ENCODE assay signal across 19 cellular contexts in genomic region chr19:37803250-37803854, GRCh38. TPM values are rescaled to one million over a fixed set of nuclear protein-coding genes. Genes with fewer than 3 reads are reported as not detected.
DNase-seq lines count a peak whose midpoint lies in the region; ATAC-seq, FAIRE-seq and TF ChIP-seq lines count a peak whose summit lies in the region.
"Had no signal": no experiment of that assay in that cellular context is flagged by ENCODE, and none has a peak within 500 bp of the region (broad histone marks: within the 10 kb centered on the region; RNA-seq: fewer than 3 reads in every experiment).

No MANE protein-coding gene starts in this region.

- no peak for TF ChIP-seq CTCF in mammary epithelial cell (conservative IDR thresholded peaks at IDR 0.05 in 1 of 2, IDR thresholded peaks at IDR 0.05 in 1 of 2; ENCODE audit: extremely low read depth in 1 of 2, insufficient read depth in 1 of 2, low read depth in 1 of 2, low read length in 2 of 2)
- no peak for TF ChIP-seq CTCF in breast epithelium (IDR thresholded peaks at IDR 0.05)
- TF ChIP-seq CTCF in H1 (IDR thresholded peaks at IDR 0.05; ENCODE audit: control extremely low read depth in 1 of 3, insufficient read depth in 1 of 3, low read depth in 1 of 3, low read length in 3 of 3), result no peak

- H3K36me3 ChIP-seq in mammary epithelial cell (ENCODE audit: insufficient read depth, low read length) (no peaks in the 10 kb centered on the region), breast epithelium (no peaks in the 10 kb centered on the region), Karpas-422 (ENCODE audit: insufficient read depth, low read length) (no peaks in the 10 kb centered on the region), H1 (ENCODE audit: control insufficient read depth in 2 of 4, insufficient read depth in 4 of 4, low read length in 3 of 4) (peaks cover 0 to 4% (median 0%) of the 10 kb centered on the region in 4 experiments; a peak in 1 of 8 replicates), subcutaneous abdominal adipose tissue (ENCODE audit: control insufficient read depth in 5 of 5, insufficient read depth in 5 of 5, low read length in 5 of 5) (peaks cover 0 to 3% (median 0%) of the 10 kb centered on the region in 5 donors)
- H3K36me3 ChIP-seq: BLaER1 had no signal

- H4K20me1 ChIP-seq in mammary epithelial cell (ENCODE audit: insufficient read depth, low read length) (no peaks in the 10 kb centered on the region), Karpas-422 (ENCODE audit: insufficient read depth, low read depth, low read length) (no peaks in the 10 kb centered on the region), H1 (replicated peaks in 1 of 2; ENCODE audit: control insufficient read depth in 1 of 2, insufficient read depth in 2 of 2, low read length in 2 of 2) (no peaks in the 10 kb centered on the region)
- H4K20me1 ChIP-seq: BLaER1 had no signal

- H3K9me3 ChIP-seq in mammary epithelial cell (replicated peaks; ENCODE audit: insufficient read depth, low read length) (peaks cover 40% of the 10 kb centered on the region), breast epithelium (peaks cover 88 to 97% of the 10 kb centered on the region in 2 donors), Karpas-422 (ENCODE audit: low read length) (peaks cover 53% of the 10 kb centered on the region), H1 (ENCODE audit: insufficient read depth in 2 of 2, low read depth in 1 of 2, low read length in 1 of 2) (peaks cover 40 to 66% of the 10 kb centered on the region in 2 experiments), subcutaneous abdominal adipose tissue (ENCODE audit: control insufficient read depth in 5 of 5, low read length in 5 of 5) (peaks cover 54 to 86% (median 72%) of the 10 kb centered on the region in 5 donors)

- H3K9ac ChIP-seq in mammary epithelial cell (ENCODE audit: insufficient read depth, low read length) (no peak overlapping the region), Karpas-422 (ENCODE audit: low read length) (no peak overlapping the region), H1 (replicated peaks in 1 of 4; ENCODE audit: extremely low read depth in 1 of 4, low read depth in 3 of 4, low read length in 3 of 4) (no peak overlapping the region), subcutaneous abdominal adipose tissue (ENCODE audit: low read length in 5 of 5) (peak overlapping the region in 1 of 5 donors; percentile 56)
- H3K9ac ChIP-seq: BLaER1, GM23248 had no signal

- H3K79me2 ChIP-seq in mammary epithelial cell (ENCODE audit: insufficient read depth, low read length) (no peaks in the 10 kb centered on the region), Karpas-422 (ENCODE audit: low read length) (no peaks in the 10 kb centered on the region), H1 (ENCODE audit: control insufficient read depth in 1 of 2, insufficient read depth in 2 of 2, low read length in 2 of 2) (no peaks in the 10 kb centered on the region)

- FAIRE-seq in H1 (lab: Jason Lieb, UNC), result no peak
- FAIRE-seq: G401.6, GM12892, GM18507, HTR-8/SVneo had no signal

- no peak overlapping the region for H3K4ac ChIP-seq in H1 (replicated peaks; ENCODE audit: insufficient read length, low read depth, low read length)

- H3K79me1 ChIP-seq in H1 (ENCODE audit: low read depth, low read length), result no peaks in the 10 kb centered on the region

- peak; percentile 2 for DNase-seq in mammary epithelial cell
- no peak for DNase-seq in breast epithelium (ENCODE audit: low spot score in 2 of 2)
- no peak for DNase-seq in Karpas-422
- DNase-seq in H1 (ENCODE audit: low read depth in 1 of 2, low spot score in 2 of 2), result no peak
- DNase-seq in NCI-H82 (lab: John Stamatoyannopoulos, UW), result no peak
- no peak for DNase-seq in stimulated activated naive CD4-positive, alpha-beta T cell treated with Interleukin-2 at 50 U/mL for 16 hours (lab: John Stamatoyannopoulos, UW)
- DNase-seq: CD8-positive, alpha-beta T cell; COR-L47; DMS 273 treated with DMSO at 0.1 percent for 48 hours; GM23248; HCEC 1CT had no signal

- H4K5ac ChIP-seq in H1 (ENCODE audit: insufficient read length, low read depth, low read length), result no peak overlapping the region

- POLR2A ChIA-PET in H1 (lab: Charles Lee; ENCODE audit: partially characterized antibody), result no interaction called here

- no peak overlapping the region for H3K18ac ChIP-seq in H1 (ENCODE audit: extremely low read depth, low read length)

- H3K23ac ChIP-seq in H1 (ENCODE audit: insufficient read length), result no peak overlapping the region

- intact Hi-C loops in mammary epithelial cell (cut with micrococcal nuclease) (no loop called here), breast epithelium (cut with DNase I; ENCODE audit: low total_unique reads) (no loop called here)

- H4K91ac ChIP-seq in H1 (replicated peaks; ENCODE audit: insufficient read length, low read length), result no peak overlapping the region

- H3K56ac ChIP-seq in H1 (replicated peaks; ENCODE audit: insufficient read length, low read depth, low read length), result no peak overlapping the region

- H2AFZ ChIP-seq in mammary epithelial cell (ENCODE audit: low read depth, low read length) (no peak overlapping the region), Karpas-422 (ENCODE audit: low read length) (no peak overlapping the region), H1 (ENCODE audit: low read length) (no peak overlapping the region)
- H2AFZ ChIP-seq: GM23248 had no signal

- CTCF ChIA-PET in mammary epithelial cell (lab: Charles Lee; ENCODE audit: low non-redundant PET), result no interaction called here
- CTCF ChIA-PET in H1 (lab: Charles Lee; ENCODE audit: partially characterized antibody), result no interaction called here

- no peaks in the 10 kb centered on the region for H3K9me2 ChIP-seq in Karpas-422 (replicated peaks; ENCODE audit: insufficient read depth, low read length)

- H2AK5ac ChIP-seq in H1 (ENCODE audit: low read depth, low read length), result no peak overlapping the region

- TF ChIP-seq EP300 in H1 (IDR thresholded peaks at IDR 0.05; ENCODE audit: borderline replicate concordance in 1 of 2, low read depth in 2 of 2, low read length in 2 of 2), result no peak

- H3K4me1 ChIP-seq in mammary epithelial cell (ENCODE audit: insufficient read depth, low read length) (no peaks in the 10 kb centered on the region), breast epithelium (no peaks in the 10 kb centered on the region), Karpas-422 (ENCODE audit: low read length) (no peaks in the 10 kb centered on the region), H1 (replicated peaks in 1 of 4; ENCODE audit: control insufficient read depth in 3 of 4, insufficient read depth in 4 of 4, low read length in 3 of 4) (no peaks in the 10 kb centered on the region), subcutaneous abdominal adipose tissue (ENCODE audit: control insufficient read depth in 5 of 5, insufficient read depth in 5 of 5, low read length in 5 of 5) (peaks cover 0 to 3% (median 0%) of the 10 kb centered on the region in 5 donors)
- H3K4me1 ChIP-seq: BLaER1 had no signal

- no peak overlapping the region for H2BK15ac ChIP-seq in H1 (ENCODE audit: low read length)

- H3K4me3 ChIP-seq in mammary epithelial cell (replicated peaks in 1 of 3; ENCODE audit: insufficient read depth in 1 of 3, low read depth in 2 of 3, low read length in 3 of 3), result no peak overlapping the region
- H3K4me3 ChIP-seq in breast epithelium, result no peak overlapping the region
- 0 out of 2 replicates have a peak overlapping the region, but pooled peaks have one; percentile 12 for H3K4me3 ChIP-seq in Karpas-422 (ENCODE audit: low read length)
- no peak overlapping the region for H3K4me3 ChIP-seq in H1 (ENCODE audit: extremely low read depth in 1 of 4, insufficient read depth in 2 of 4, low read depth in 3 of 4, low read length in 4 of 4)
- H3K4me3 ChIP-seq in subcutaneous abdominal adipose tissue (ENCODE audit: low read depth in 1 of 5, low read length in 5 of 5), result peak overlapping the region in 4 of 5 donors; percentile 22 to 43 (median 36)
- H3K4me3 ChIP-seq: BLaER1, GM23248 had no signal

- H3K27ac ChIP-seq in mammary epithelial cell (ENCODE audit: insufficient read depth, low read depth, low read length) (no peak overlapping the region), breast epithelium (no peak overlapping the region), Karpas-422 (ENCODE audit: low read length) (no peak overlapping the region), H1 (ENCODE audit: low read depth, low read length) (no peak overlapping the region), subcutaneous abdominal adipose tissue (ENCODE audit: low read depth, low read length) (no peak overlapping the region)
- H3K27ac ChIP-seq: 22Rv1, BLaER1, GM23248 had no signal

- TF ChIP-seq POLR2A in breast epithelium (IDR thresholded peaks at IDR 0.05) (no peak), H1 (IDR thresholded peaks at IDR 0.05; ENCODE audit: control extremely low read depth in 1 of 2, low read depth in 2 of 2, low read length in 2 of 2) (no peak)

- H3K4me2 ChIP-seq in mammary epithelial cell (ENCODE audit: insufficient read depth, low read depth, low read length) (no peak overlapping the region), Karpas-422 (ENCODE audit: low read depth, low read length, poor library complexity, severe bottlenecking) (no peak overlapping the region), H1 (ENCODE audit: insufficient read depth in 1 of 2, low read depth in 2 of 2, low read length in 2 of 2) (no peak overlapping the region)
- H3K4me2 ChIP-seq: BLaER1 had no signal

- H2BK120ac ChIP-seq in H1 (replicated peaks; ENCODE audit: low read depth, low read length), result no peak overlapping the region

- WGBS in mammary epithelial cell (ENCODE audit: low coverage, missing lambda C conversion rate), result 55% methylated on average over 7 of the region's 7 CpGs
- 75% methylated on average over 7 of the region's 7 CpGs; no CpG with 5 or more reads in 1 of the 2 experiments for WGBS in H1 (ENCODE audit: extremely low coverage in 1 of 2, insufficient coverage in 1 of 2, insufficient read length in 1 of 2, insufficient replicate concordance in 2 of 2, low coverage in 1 of 2, low lambda C conversion rate in 2 of 2, missing lambda C conversion rate in 1 of 2), 2 experiments

- no peak for TF ChIP-seq RAD21 in H1 (IDR thresholded peaks at IDR 0.05 in 1 of 2, conservative IDR thresholded peaks at IDR 0.05 in 1 of 2; ENCODE audit: low read depth in 2 of 2, low read length in 2 of 2)

- no peak overlapping the region for H2BK20ac ChIP-seq in H1 (ENCODE audit: low read length)

- no peak overlapping the region for H2BK5ac ChIP-seq in H1 (ENCODE audit: low read depth, low read length)

- dilution Hi-C loops in mammary epithelial cell (cut with HindIII; ENCODE audit: low sequenced_read_pairs), result no loop called here

- ATAC-seq in activated CD4-positive, CD25-positive, alpha-beta regulatory T cell treated with anti-CD3 and anti-CD28 coated beads, Interleukin-2, amount 50 U/mL, for 24 hours, result no peak
- ATAC-seq: CD8-positive, alpha-beta T cell had no signal

- H2BK12ac ChIP-seq in H1 (ENCODE audit: low read depth, low read length), result no peak overlapping the region

- BruUV-seq in mammary epithelial cell (replicated peaks; lab: Mats Ljungman, UMichigan), result no TSS peak

- no peaks in the 10 kb centered on the region for H3K27me3 ChIP-seq in mammary epithelial cell (ENCODE audit: insufficient read depth, low read length)
- H3K27me3 ChIP-seq in breast epithelium, result no peaks in the 10 kb centered on the region
- no peaks in the 10 kb centered on the region for H3K27me3 ChIP-seq in Karpas-422 (ENCODE audit: low read length)
- H3K27me3 ChIP-seq in H1 (replicated peaks in 1 of 4; ENCODE audit: control insufficient read depth in 3 of 4, extremely low read depth in 1 of 4, insufficient read depth in 3 of 4, low read length in 3 of 4), result no peaks in the 10 kb centered on the region
- no peaks in the 10 kb centered on the region for H3K27me3 ChIP-seq in subcutaneous abdominal adipose tissue (ENCODE audit: control insufficient read depth in 5 of 5, insufficient read depth in 4 of 5, low read length in 5 of 5)
- H3K27me3 ChIP-seq: BLaER1 had no signal

- no peak overlapping the region for H4K8ac ChIP-seq in H1 (ENCODE audit: extremely low read depth, insufficient read depth, low read length)

- in situ Hi-C loops in mammary epithelial cell (cut with MboI; ENCODE audit: low sequenced_read_pairs in 2 of 2), result no loop called here

- no peak overlapping the region for H3K14ac ChIP-seq in H1 (ENCODE audit: insufficient read length)

- H3K23me2 ChIP-seq in H1 (ENCODE audit: low read depth, low read length), result no peaks in the 10 kb centered on the region

RNA-seq across cellular contexts. Expression of gene ZNF573, which starts 24.0 kb away (rescaled TPM):
- total RNA-seq in mammary epithelial cell (1 to 10 TPM; 5.5 to 8.7 TPM), breast epithelium (10 to 100 TPM in 2 of 3 donors, 1 to 10 TPM in 1; 6.2 to 16.7 (median 11.6) TPM)
- polyA plus RNA-seq in mammary epithelial cell (5.9 TPM), H1 (2011; rRNA removed) (1.3 and 6.3 TPM in 2 replicates)
- polyA minus RNA-seq in mammary epithelial cell, result 2.3 TPM
- total RNA-seq in Karpas-422 (2014; rRNA removed; shearing (Covaris generic); ENCODE audit: low replicate concordance), result 8.4 and 23.5 TPM in 2 replicates
- 13.8 and 14.9 TPM in 2 replicates for total RNA-seq in H1 (2021; fragmentation: NEBNext Ultra II Directional; extraction: Animal tissue kit (Norgen Biotek cat#: 25700))
- polyA plus RNA-seq in H1 (2011; cell fraction: cytosol; rRNA removed), result 3.0 TPM
- 1.7 TPM for polyA plus RNA-seq in H1 (2011; cell fraction: nucleus; rRNA removed)
- polyA plus RNA-seq in H1 (2012, experiment 1 of 2), result 2.0 to 11.3 TPM (median 4.3 TPM) in 4 replicates
- polyA plus RNA-seq in H1 (2012, experiment 2 of 2), result 0.72 TPM
- polyA plus RNA-seq in H1 (2013, experiment 1 of 2), result 8.2 TPM
- polyA plus RNA-seq in H1 (2013, experiment 2 of 2), result 6.9 TPM
- 8.1 and 12.8 TPM in 2 replicates for polyA minus RNA-seq in H1 (2011; rRNA and poly(A)+ RNA removed)
- polyA minus RNA-seq in H1 (2011; cell fraction: cytosol; rRNA and poly(A)+ RNA removed), result 4.2 TPM
- polyA minus RNA-seq in H1 (2011; cell fraction: nucleus; rRNA and poly(A)+ RNA removed), result 11.4 TPM

Comparison
In these comparisons a context has a peak if more than half of its experiments do, and no peak if none do; other contexts are left out.
1. H3K4me3 ChIP-seq: peak in Karpas-422 (single experiment) and subcutaneous abdominal adipose tissue (4 of 5); none in mammary epithelial cell (0 of 3), breast epithelium (0 of 3) and H1 (0 of 4).